8 cellular contexts compared by ENCODE assay signal in genomic region chr12:101823891-101824290, GRCh38. TPM values are rescaled to one million over a fixed set of nuclear protein-coding genes. Genes with fewer than 3 reads are reported as not detected.
DNase-seq lines count a peak whose midpoint lies in the region; ATAC-seq, FAIRE-seq and TF ChIP-seq lines count a peak whose summit lies in the region.

No MANE protein-coding gene starts in this region.

- H3K36me3 ChIP-seq in BE2C (no peaks in the 10 kb centered on the region), OCI-LY3 (replicated peaks; ENCODE audit: low read depth, low read length) (peaks cover 9% of the 10 kb centered on the region)

- H3K4me1 ChIP-seq in BE2C (no peaks in the 10 kb centered on the region), OCI-LY3 (ENCODE audit: low read length) (peaks cover 31% of the 10 kb centered on the region)

- no peaks in the 10 kb centered on the region for H3K27me3 Mint-ChIP-seq in osteocyte (ENCODE audit: unreplicated experiment)

- no peak overlapping the region for H2AFZ ChIP-seq in OCI-LY3 (ENCODE audit: low read depth, low read length)

- DNase-seq in BE2C = peak; percentile 49
- DNase-seq in activated T-cell treated with anti-CD3 and anti-CD28 coated beads, Interleukin-2, amount 50 U/mL, for 48 hours = peak; percentile 62 to 70
- peak; percentile 20 for DNase-seq in fibroblast of pulmonary artery (ENCODE audit: low read depth)
- no peak for DNase-seq in osteocyte (ENCODE audit: extremely low spot score, unreplicated experiment)
- peak; percentile 37 for DNase-seq in urothelium cell line (ENCODE audit: low spot score)

- H3K9me3 ChIP-seq in BE2C (no peaks in the 10 kb centered on the region), OCI-LY3 (ENCODE audit: insufficient read depth, low read length) (no peaks in the 10 kb centered on the region)

- H3K79me2 ChIP-seq in OCI-LY3 (ENCODE audit: low read length) = peaks cover 45% of the 10 kb centered on the region

- H3K9me3 Mint-ChIP-seq in osteocyte (ENCODE audit: unreplicated experiment) = no peaks in the 10 kb centered on the region

- no peak overlapping the region for H3K4me3 ChIP-seq in BE2C (ENCODE audit: low read depth, low read length)
- no peak overlapping the region for H3K4me3 ChIP-seq in OCI-LY3 (ENCODE audit: low read length)
- no peak overlapping the region for H3K4me3 ChIP-seq in fibroblast of pulmonary artery (replicated peaks; ENCODE audit: low read depth, low read length)

- H3K27ac ChIP-seq in OCI-LY3 (ENCODE audit: low read length) = no peak overlapping the region

- H3K4me1 Mint-ChIP-seq in osteocyte (ENCODE audit: unreplicated experiment) = peaks cover 4% of the 10 kb centered on the region

- FAIRE-seq in urothelium cell line (lab: Jason Lieb, UNC) = no peak

- peak; percentile 85 for ATAC-seq in GM18907 (IDR thresholded peaks at IDR 0.05; ENCODE audit: unreplicated experiment)
- ATAC-seq in HG03097 (IDR thresholded peaks at IDR 0.05; ENCODE audit: low FRiP score, unreplicated experiment) = peak; percentile 73

- no peak overlapping the region for H3K4me3 Mint-ChIP-seq in osteocyte (ENCODE audit: unreplicated experiment)

- H3K27ac Mint-ChIP-seq in osteocyte (ENCODE audit: unreplicated experiment) = peak overlapping the region; percentile 7

- peaks cover 15% of the 10 kb centered on the region for H4K20me1 ChIP-seq in OCI-LY3 (ENCODE audit: insufficient read depth, low read length)

- H3K27me3 ChIP-seq in BE2C = no peaks in the 10 kb centered on the region
- no peaks in the 10 kb centered on the region for H3K27me3 ChIP-seq in OCI-LY3 (ENCODE audit: low read depth, low read length)

- 0 out of 2 replicates have a peak overlapping the region, but pooled peaks have one; percentile 14 for H3K4me2 ChIP-seq in OCI-LY3 (ENCODE audit: low read length)

- TF ChIP-seq CTCF in BE2C (IDR thresholded peaks at IDR 0.05; ENCODE audit: low read depth, low read length) (peak; percentile 33; the same call in 1 of the 2 replicates), OCI-LY3 (IDR thresholded peaks at IDR 0.05; ENCODE audit: low read depth, low read length) (no peak), fibroblast of pulmonary artery (IDR thresholded peaks at IDR 0.05; ENCODE audit: low read length, missing control alignments) (no peak), osteocyte (IDR thresholded peaks at IDR 0.05) (peak; percentile 26)

- H3K36me3 Mint-ChIP-seq in osteocyte (ENCODE audit: unreplicated experiment) = no peaks in the 10 kb centered on the region

- no peak overlapping the region for H3K9ac ChIP-seq in OCI-LY3 (ENCODE audit: low read length)

RNA-seq across cellular contexts. Expression of gene GNPTAB, which starts 6.9 kb away (rescaled TPM):
- 5.1 TPM for polyA plus RNA-seq in BE2C (2012; ENCODE audit: insufficient read depth, insufficient read length, low read depth)
- total RNA-seq in osteocyte = 25.8 and 26.8 TPM in 2 replicates

RNA-seq across cellular contexts. Expression of gene DRAM1, which starts 53.5 kb away (rescaled TPM):
- not detected for polyA plus RNA-seq in BE2C (2012; ENCODE audit: insufficient read depth, insufficient read length, low read depth)
- 18.2 and 20.0 TPM in 2 replicates for total RNA-seq in osteocyte

Comparison
In these comparisons a context has a peak if more than half of its experiments do, and no peak if none do; other contexts are left out.
1. CTCF ChIP-seq: peak in BE2C (single experiment) and osteocyte (single experiment); none in OCI-LY3 (single experiment) and fibroblast of pulmonary artery (single experiment).